Comparison of ENCODE assay signal across 10 cellular contexts in genomic region chr20:38109657-38110524, GRCh38. TPM values are rescaled to one million over a fixed set of nuclear protein-coding genes. Genes with fewer than 3 reads are reported as not detected.
DNase-seq lines count a peak whose midpoint lies in the region; ATAC-seq lines count a peak whose summit lies in the region.
"Had no signal": no experiment of that assay in that cellular context is flagged by ENCODE, and none has a peak within 500 bp of the region (broad histone marks: within the 10 kb centered on the region; RNA-seq: fewer than 3 reads in every experiment).

No MANE protein-coding gene starts in this region.

- H4K91ac ChIP-seq in mesenchymal stem cell (ENCODE audit: low read length) = peak overlapping the region; percentile 97

- H2BK5ac ChIP-seq in mesenchymal stem cell (ENCODE audit: low read depth, low read length, poor library complexity, severe bottlenecking) = no peak overlapping the region

- no peak overlapping the region for H3K4me2 ChIP-seq in mesenchymal stem cell (ENCODE audit: low read length, poor library complexity, severe bottlenecking)

- no peak overlapping the region for H3K27ac ChIP-seq in mesenchymal stem cell (ENCODE audit: low read length, poor library complexity, severe bottlenecking)

- no peak overlapping the region for H3K23ac ChIP-seq in mesenchymal stem cell (ENCODE audit: low read length in 2 of 2)

- POLR2A ChIA-PET in naive thymus-derived CD8-positive, alpha-beta T cell (lab: Charles Lee) = no interaction called here

- H3K18ac ChIP-seq in mesenchymal stem cell (ENCODE audit: low read depth in 1 of 2, low read length in 2 of 2) = peak overlapping the region; percentile 95 to 99

- H3K27ac Mint-ChIP-seq in naive thymus-derived CD8-positive, alpha-beta T cell = no peak overlapping the region
- H3K27ac Mint-ChIP-seq: activated B cell treated with CpG ODN at 0.5 μM for 24 hours; CD8-positive, alpha-beta T cell had no signal

- H3K14ac ChIP-seq in mesenchymal stem cell (ENCODE audit: low read length in 2 of 2) = peak overlapping the region in 1 of 2 experiments; percentile 42

- peaks cover 0 to 4% (median 0%) of the 10 kb centered on the region in 9 donors for H3K9me3 Mint-ChIP-seq in naive thymus-derived CD8-positive, alpha-beta T cell
- H3K9me3 Mint-ChIP-seq: activated B cell treated with CpG ODN at 0.5 μM for 24 hours; CD8-positive, alpha-beta T cell had no signal

- no peaks in the 10 kb centered on the region for H3K9me3 ChIP-seq in mesenchymal stem cell (ENCODE audit: control insufficient read depth, low read length)

- H3K4me1 ChIP-seq in mesenchymal stem cell (ENCODE audit: control insufficient read depth, insufficient read depth, low read depth, low read length) = peaks cover 4% of the 10 kb centered on the region

- no peak overlapping the region for H2AK5ac ChIP-seq in mesenchymal stem cell (ENCODE audit: low read length, severe bottlenecking)

- peak; percentile 99 for DNase-seq in A172 (ENCODE audit: low spot score)
- DNase-seq in LoVo (ENCODE audit: low spot score) = peak; percentile 78
- peak; percentile 66 to 94 for DNase-seq in dermis microvascular lymphatic vessel endothelial cell (ENCODE audit: low read depth in 2 of 2)
- peak; percentile 92 for DNase-seq in mesenchymal stem cell
- no peak for DNase-seq in NCI-H748 treated with DMSO at 0.1 percent for 48 hours (lab: John Stamatoyannopoulos, UW)
- no peak for DNase-seq in naive thymus-derived CD8-positive, alpha-beta T cell
- DNase-seq: activated B cell treated with CpG ODN at 0.5 μM for 24 hours had no signal

- peaks cover 0 to 4% (median 0%) of the 10 kb centered on the region in 5 donors for H3K27me3 Mint-ChIP-seq in naive thymus-derived CD8-positive, alpha-beta T cell
- H3K27me3 Mint-ChIP-seq: activated B cell treated with CpG ODN at 0.5 μM for 24 hours had no signal

- H3K4me1 Mint-ChIP-seq in naive thymus-derived CD8-positive, alpha-beta T cell = peaks cover 0 to 2% (median 0%) of the 10 kb centered on the region in 4 donors

- H3K9ac ChIP-seq in mesenchymal stem cell (ENCODE audit: low read length) = peak overlapping the region; percentile 5

- H4K8ac ChIP-seq in mesenchymal stem cell (ENCODE audit: low read length) = peak overlapping the region; percentile 86

- H2BK12ac ChIP-seq in mesenchymal stem cell (ENCODE audit: low read length in 2 of 2) = peak overlapping the region; percentile 80 to 96

- no peaks in the 10 kb centered on the region for H3K36me3 ChIP-seq in mesenchymal stem cell (ENCODE audit: control insufficient read depth in 1 of 2, insufficient read depth in 2 of 2, low read depth in 1 of 2, low read length in 2 of 2)

- peak overlapping the region; percentile 90 for H2BK120ac ChIP-seq in mesenchymal stem cell (ENCODE audit: low read depth, low read length)

- no peak overlapping the region for H3K4me3 Mint-ChIP-seq in naive thymus-derived CD8-positive, alpha-beta T cell
- H3K4me3 Mint-ChIP-seq: activated B cell treated with CpG ODN at 0.5 μM for 24 hours; CD8-positive, alpha-beta T cell had no signal

- 37% methylated on average over 6 of the region's 8 CpGs for WGBS in mesenchymal stem cell

- peak overlapping the region in 1 of 2 experiments; percentile 24 for H3K4me3 ChIP-seq in mesenchymal stem cell (ENCODE audit: insufficient read depth in 1 of 2, low read depth in 1 of 2, low read length in 2 of 2)

- H3K79me1 ChIP-seq in mesenchymal stem cell (replicated peaks; ENCODE audit: low read length, poor library complexity, severe bottlenecking) = no peaks in the 10 kb centered on the region

- peaks cover 0 to 5% of the 10 kb centered on the region in 2 experiments for H3K27me3 ChIP-seq in mesenchymal stem cell (ENCODE audit: control insufficient read depth in 1 of 2, insufficient read depth in 1 of 2, low read length in 2 of 2)

- H2BK15ac ChIP-seq in mesenchymal stem cell (ENCODE audit: low read depth, poor library complexity, severe bottlenecking) = peak overlapping the region; percentile 75

- no peak for ATAC-seq in GM21576 (IDR thresholded peaks at IDR 0.05; ENCODE audit: unreplicated experiment)
- ATAC-seq in GM19467 (IDR thresholded peaks at IDR 0.05; ENCODE audit: unreplicated experiment) = no peak
- no peak for ATAC-seq in naive thymus-derived CD8-positive, alpha-beta T cell
- ATAC-seq: CD8-positive, alpha-beta T cell had no signal

- H3K4ac ChIP-seq in mesenchymal stem cell (ENCODE audit: low read depth in 1 of 2, low read length in 2 of 2) = peak overlapping the region; percentile 78 to 83

- no peaks in the 10 kb centered on the region for H3K36me3 Mint-ChIP-seq in naive thymus-derived CD8-positive, alpha-beta T cell
- H3K36me3 Mint-ChIP-seq: CD8-positive, alpha-beta T cell had no signal

- no peak overlapping the region for H2AFZ ChIP-seq in mesenchymal stem cell (ENCODE audit: low read depth, low read length)

RNA-seq across cellular contexts. Expression of gene TGM2, which starts 55.2 kb away (rescaled TPM):
- total RNA-seq in A172 (2014; rRNA removed; shearing (Covaris generic)) = 13.9 and 27.0 TPM in 2 replicates
- total RNA-seq in dermis microvascular lymphatic vessel endothelial cell = 408 and 561 TPM in 2 replicates
- 537 TPM for polyA plus RNA-seq in mesenchymal stem cell (2013, experiment 1 of 2)
- 530 TPM for polyA plus RNA-seq in mesenchymal stem cell (2013, experiment 2 of 2)
- not detected for total RNA-seq in naive thymus-derived CD8-positive, alpha-beta T cell
- polyA plus RNA-seq in naive thymus-derived CD8-positive, alpha-beta T cell = not detected
- total RNA-seq: CD8-positive, alpha-beta T cell had no signal

Comparison
In these comparisons a context has a peak if more than half of its experiments do, and no peak if none do; other contexts are left out.
1. DNase-seq: peak in A172 (single experiment), LoVo (single experiment), dermis microvascular lymphatic vessel endothelial cell (2 of 2) and mesenchymal stem cell (single experiment); none in NCI-H748 treated with DMSO at 0.1 percent for 48 hours (single experiment) and naive thymus-derived CD8-positive, alpha-beta T cell (0 of 10).
2. RNA of gene TGM2, which starts 55.2 kb away (total RNA-seq): 408 to 561 TPM in dermis microvascular lymphatic vessel endothelial cell; 13.9 to 27.0 TPM in A172 and not detected in naive thymus-derived CD8-positive, alpha-beta T cell; every median in the first group is over 10 times any median in the second.